In the genomic region with DNA sequence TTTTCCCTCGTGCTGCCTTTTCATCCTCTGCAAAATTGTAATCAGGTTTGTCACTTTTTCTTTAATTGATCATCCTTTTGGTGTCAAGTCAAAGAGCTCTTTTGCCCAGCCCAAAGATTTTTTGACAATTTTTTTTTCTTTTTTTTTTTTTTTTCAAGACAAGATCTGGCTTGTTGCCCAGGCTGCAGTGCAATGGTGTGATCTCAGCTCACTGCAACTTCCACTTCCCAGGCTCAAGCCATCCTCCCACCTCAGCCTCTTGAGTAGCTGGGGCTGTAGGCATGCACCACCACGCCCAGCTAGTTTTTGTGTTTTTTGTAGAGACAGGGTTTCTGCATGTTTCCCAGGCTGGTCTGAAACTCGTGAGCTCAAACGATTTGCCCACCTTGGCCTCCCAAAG, we compare ENCODE assay signal across 10 cellular contexts. TPM values are rescaled to one million over a fixed set of nuclear protein-coding genes. Genes with fewer than 3 reads are reported as not detected.
DNase-seq lines count a peak whose midpoint lies in the region; ATAC-seq, FAIRE-seq and TF ChIP-seq lines count a peak whose summit lies in the region.
"Had no signal": no experiment of that assay in that cellular context is flagged by ENCODE, and none has a peak within 500 bp of the region (broad histone marks: within the 10 kb centered on the region; RNA-seq: fewer than 3 reads in every experiment).

No MANE protein-coding gene starts in this region.

- no peak overlapping the region for H3K9ac ChIP-seq in keratinocyte (ENCODE audit: control insufficient read depth, extremely low read depth, insufficient read depth, low read length)

- DNase-seq in Caki2 (ENCODE audit: low read depth) (peak; percentile 47), HS-27A (ENCODE audit: low read depth) (peak; percentile 1), keratinocyte (ENCODE audit: low read depth, low spot score) (no peak), islet precursor cell (no peak)
- no peak for DNase-seq in effector memory CD4-positive, alpha-beta T cell
- DNase-seq: hippocampal formation, NCI-H345 had no signal

- H3K4me1 ChIP-seq in keratinocyte (ENCODE audit: control insufficient read depth, extremely low read depth, insufficient read depth, low read length), result peaks cover 5% of the 10 kb centered on the region
- H3K4me1 ChIP-seq in effector memory CD4-positive, alpha-beta T cell (ENCODE audit: control insufficient read depth, insufficient read depth, low read length, poor library complexity, severe bottlenecking), result no peaks in the 10 kb centered on the region

- H3K4me2 ChIP-seq in keratinocyte (ENCODE audit: control insufficient read depth, extremely low read depth, insufficient read depth, low read depth, low read length), result no peak overlapping the region

- dilution Hi-C loops in keratinocyte (cut with MboI; ENCODE audit: extremely low pct_ligation_motif_present, low sequenced_read_pairs), result no loop called here

- no peaks in the 10 kb centered on the region for H3K27me3 ChIP-seq in keratinocyte (ENCODE audit: control insufficient read depth, extremely low read depth, insufficient read depth, low read length)
- H3K27me3 ChIP-seq in effector memory CD4-positive, alpha-beta T cell (replicated peaks; ENCODE audit: control insufficient read depth, insufficient read depth, low read length, poor library complexity, severe bottlenecking), result no peaks in the 10 kb centered on the region

- no peaks in the 10 kb centered on the region for H4K20me1 ChIP-seq in keratinocyte (ENCODE audit: control insufficient read depth, extremely low read depth, insufficient read depth, low read length)

- H3K79me2 ChIP-seq in keratinocyte (ENCODE audit: control insufficient read depth, insufficient read depth, low read length), result no peaks in the 10 kb centered on the region

- H3K9me3 ChIP-seq in keratinocyte (ENCODE audit: control insufficient read depth, low read depth, low read length), result no peaks in the 10 kb centered on the region
- no peaks in the 10 kb centered on the region for H3K9me3 ChIP-seq in effector memory CD4-positive, alpha-beta T cell (ENCODE audit: control insufficient read depth, low read length)

- no peak overlapping the region for H3K4me3 ChIP-seq in keratinocyte (ENCODE audit: control insufficient read depth in 2 of 3, extremely low read depth in 1 of 3, insufficient read depth in 2 of 3, low read depth in 1 of 3, low read length in 3 of 3)
- H3K4me3 ChIP-seq in effector memory CD4-positive, alpha-beta T cell (ENCODE audit: insufficient read depth, low read depth, low read length, poor library complexity, severe bottlenecking), result no peak overlapping the region

- in situ Hi-C loops in Caki2 (cut with HindIII; ENCODE audit: low pct_unique_long_range_greater_than_20kb, low sequenced_read_pairs), result no loop called here

- TF ChIP-seq CTCF in VCaP (conservative IDR thresholded peaks at IDR 0.05), result no peak
- no peak for TF ChIP-seq CTCF in keratinocyte (optimal IDR thresholded peaks at IDR 0.05 in 1 of 3, IDR thresholded peaks at IDR 0.05 in 1 of 3, conservative IDR thresholded peaks at IDR 0.05 in 1 of 3; ENCODE audit: extremely low read depth in 1 of 3, insufficient read depth in 2 of 3, low read length in 3 of 3)

- H3K27ac ChIP-seq in VCaP (peak overlapping the region; percentile 4; the same call in 1 of the 2 replicates), keratinocyte (ENCODE audit: control insufficient read depth, insufficient read depth, low read length) (peak overlapping the region; percentile 5)
- no peak overlapping the region for H3K27ac ChIP-seq in effector memory CD4-positive, alpha-beta T cell (ENCODE audit: insufficient read depth, low read length, poor library complexity, severe bottlenecking)

- H3K9me1 ChIP-seq in keratinocyte (ENCODE audit: control insufficient read depth, extremely low read depth, insufficient read depth, low read length), result no peaks in the 10 kb centered on the region

- H3K36me3 ChIP-seq in keratinocyte (ENCODE audit: control insufficient read depth in 2 of 2, extremely low read depth in 1 of 2, insufficient read depth in 2 of 2, low read length in 2 of 2), result peaks cover 3 to 5% of the 10 kb centered on the region in 2 experiments
- peaks cover 22% of the 10 kb centered on the region for H3K36me3 ChIP-seq in effector memory CD4-positive, alpha-beta T cell (ENCODE audit: control insufficient read depth, insufficient read depth, low read length)

- no peak for ATAC-seq in GM21526 (IDR thresholded peaks at IDR 0.05; ENCODE audit: low FRiP score, unreplicated experiment)
- ATAC-seq in GM18909 (IDR thresholded peaks at IDR 0.05; ENCODE audit: poor library complexity, unreplicated experiment), result no peak

- FAIRE-seq in keratinocyte (lab: Jason Lieb, UNC), result no peak

- H2AFZ ChIP-seq in keratinocyte (ENCODE audit: control insufficient read depth, low read length), result no peak overlapping the region

RNA-seq across cellular contexts. Expression of a gene that starts 36.7 kb away (rescaled TPM):
- total RNA-seq in Caki2 (2014; rRNA removed; shearing (Covaris generic); ENCODE audit: low replicate concordance), result 31.2 and 61.3 TPM in 2 replicates
- 43.4 to 80.6 TPM (median 80.5 TPM) in 3 replicates for polyA plus RNA-seq in keratinocyte
- 398 TPM for polyA plus RNA-seq in keratinocyte (2011; ENCODE audit: low read depth)
- 49.7 and 80.2 TPM in 2 replicates for polyA plus RNA-seq in keratinocyte (2011; cell fraction: cytosol; rRNA removed)
- 45.7 and 64.8 TPM in 2 replicates for polyA plus RNA-seq in keratinocyte (2011; cell fraction: nucleus; rRNA removed)
- polyA plus RNA-seq in keratinocyte (2012; ENCODE audit: low replicate concordance), result 82.3 and 103 TPM in 2 replicates
- polyA minus RNA-seq in keratinocyte, result 23.7 to 52.9 TPM (median 41.9 TPM) in 3 replicates
- polyA minus RNA-seq in keratinocyte (2011; cell fraction: cytosol; rRNA and poly(A)+ RNA removed), result 65.8 TPM
- 130 and 132 TPM in 2 replicates for polyA minus RNA-seq in keratinocyte (2011; cell fraction: nucleus; rRNA and poly(A)+ RNA removed)

Comparison
In these comparisons a context has a peak if more than half of its experiments do, and no peak if none do; other contexts are left out.
1. DNase-seq: peak in Caki2 (single experiment) and HS-27A (single experiment); none in keratinocyte (single experiment), effector memory CD4-positive, alpha-beta T cell (0 of 3) and islet precursor cell (single experiment).